ENCODE assay signal across 1 cellular context in the genomic region with DNA sequence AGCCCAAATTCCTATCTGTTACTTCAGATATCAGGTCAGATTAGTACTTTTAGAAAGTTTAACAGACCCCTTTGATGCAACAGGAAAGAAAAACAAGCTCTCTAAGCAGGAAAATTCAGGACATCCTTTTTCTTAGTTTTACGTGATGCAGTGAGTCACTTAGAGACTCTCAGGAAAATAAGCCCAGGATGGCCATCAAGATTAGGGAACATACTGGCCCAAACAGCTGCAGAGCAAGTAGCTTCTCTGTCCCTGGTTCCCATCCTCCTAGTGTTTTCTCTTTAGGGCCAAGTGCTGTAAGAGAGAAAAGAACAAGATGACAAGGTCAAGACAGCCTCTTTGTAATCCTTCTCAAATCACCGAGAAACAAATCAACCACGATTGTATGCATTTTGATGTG.
TF ChIP-seq lines count a peak whose summit lies in the region.

No MANE protein-coding gene starts in this region.

TF ChIP-seq in HCT116, 20 proteins besides CTCF, POLR2A, EP300 and RAD21 (continued from another document):
- TF ChIP-seq, protein P1, sequence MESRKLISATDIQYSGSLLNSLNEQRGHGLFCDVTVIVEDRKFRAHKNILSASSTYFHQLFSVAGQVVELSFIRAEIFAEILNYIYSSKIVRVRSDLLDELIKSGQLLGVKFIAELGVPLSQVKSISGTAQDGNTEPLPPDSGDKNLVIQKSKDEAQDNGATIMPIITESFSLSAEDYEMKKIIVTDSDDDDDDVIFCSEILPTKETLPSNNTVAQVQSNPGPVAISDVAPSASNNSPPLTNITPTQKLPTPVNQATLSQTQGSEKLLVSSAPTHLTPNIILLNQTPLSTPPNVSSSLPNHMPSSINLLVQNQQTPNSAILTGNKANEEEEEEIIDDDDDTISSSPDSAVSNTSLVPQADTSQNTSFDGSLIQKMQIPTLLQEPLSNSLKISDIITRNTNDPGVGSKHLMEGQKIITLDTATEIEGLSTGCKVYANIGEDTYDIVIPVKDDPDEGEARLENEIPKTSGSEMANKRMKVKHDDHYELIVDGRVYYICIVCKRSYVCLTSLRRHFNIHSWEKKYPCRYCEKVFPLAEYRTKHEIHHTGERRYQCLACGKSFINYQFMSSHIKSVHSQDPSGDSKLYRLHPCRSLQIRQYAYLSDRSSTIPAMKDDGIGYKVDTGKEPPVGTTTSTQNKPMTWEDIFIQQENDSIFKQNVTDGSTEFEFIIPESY (IDR thresholded peaks at IDR 0.05; ENCODE audit: extremely low read depth, insufficient replicate concordance, low read length) = no peak
- TF ChIP-seq, protein P2, sequence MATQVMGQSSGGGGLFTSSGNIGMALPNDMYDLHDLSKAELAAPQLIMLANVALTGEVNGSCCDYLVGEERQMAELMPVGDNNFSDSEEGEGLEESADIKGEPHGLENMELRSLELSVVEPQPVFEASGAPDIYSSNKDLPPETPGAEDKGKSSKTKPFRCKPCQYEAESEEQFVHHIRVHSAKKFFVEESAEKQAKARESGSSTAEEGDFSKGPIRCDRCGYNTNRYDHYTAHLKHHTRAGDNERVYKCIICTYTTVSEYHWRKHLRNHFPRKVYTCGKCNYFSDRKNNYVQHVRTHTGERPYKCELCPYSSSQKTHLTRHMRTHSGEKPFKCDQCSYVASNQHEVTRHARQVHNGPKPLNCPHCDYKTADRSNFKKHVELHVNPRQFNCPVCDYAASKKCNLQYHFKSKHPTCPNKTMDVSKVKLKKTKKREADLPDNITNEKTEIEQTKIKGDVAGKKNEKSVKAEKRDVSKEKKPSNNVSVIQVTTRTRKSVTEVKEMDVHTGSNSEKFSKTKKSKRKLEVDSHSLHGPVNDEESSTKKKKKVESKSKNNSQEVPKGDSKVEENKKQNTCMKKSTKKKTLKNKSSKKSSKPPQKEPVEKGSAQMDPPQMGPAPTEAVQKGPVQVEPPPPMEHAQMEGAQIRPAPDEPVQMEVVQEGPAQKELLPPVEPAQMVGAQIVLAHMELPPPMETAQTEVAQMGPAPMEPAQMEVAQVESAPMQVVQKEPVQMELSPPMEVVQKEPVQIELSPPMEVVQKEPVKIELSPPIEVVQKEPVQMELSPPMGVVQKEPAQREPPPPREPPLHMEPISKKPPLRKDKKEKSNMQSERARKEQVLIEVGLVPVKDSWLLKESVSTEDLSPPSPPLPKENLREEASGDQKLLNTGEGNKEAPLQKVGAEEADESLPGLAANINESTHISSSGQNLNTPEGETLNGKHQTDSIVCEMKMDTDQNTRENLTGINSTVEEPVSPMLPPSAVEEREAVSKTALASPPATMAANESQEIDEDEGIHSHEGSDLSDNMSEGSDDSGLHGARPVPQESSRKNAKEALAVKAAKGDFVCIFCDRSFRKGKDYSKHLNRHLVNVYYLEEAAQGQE (IDR thresholded peaks at IDR 0.05; ENCODE audit: low read depth) = no peak
- no peak for TF ChIP-seq TCF7L2 (IDR thresholded peaks at IDR 0.05; ENCODE audit: borderline replicate concordance, extremely low read depth, insufficient read depth, insufficient read length)
- TF ChIP-seq CEBPB (IDR thresholded peaks at IDR 0.05; ENCODE audit: low read depth) = no peak
- no peak for TF ChIP-seq JUND (IDR thresholded peaks at IDR 0.05)
- no peak for TF ChIP-seq SIN3A (IDR thresholded peaks at IDR 0.05; ENCODE audit: low read depth)
- no peak for TF ChIP-seq EGR1 (IDR thresholded peaks at IDR 0.05; ENCODE audit: low read depth)
- TF ChIP-seq, protein P3, sequence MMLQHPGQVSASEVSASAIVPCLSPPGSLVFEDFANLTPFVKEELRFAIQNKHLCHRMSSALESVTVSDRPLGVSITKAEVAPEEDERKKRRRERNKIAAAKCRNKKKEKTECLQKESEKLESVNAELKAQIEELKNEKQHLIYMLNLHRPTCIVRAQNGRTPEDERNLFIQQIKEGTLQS (IDR thresholded peaks at IDR 0.05) = no peak
- no peak for TF ChIP-seq EZH2phosphoT487 (IDR thresholded peaks at IDR 0.05; ENCODE audit: borderline replicate concordance)
- TF ChIP-seq, protein P4, sequence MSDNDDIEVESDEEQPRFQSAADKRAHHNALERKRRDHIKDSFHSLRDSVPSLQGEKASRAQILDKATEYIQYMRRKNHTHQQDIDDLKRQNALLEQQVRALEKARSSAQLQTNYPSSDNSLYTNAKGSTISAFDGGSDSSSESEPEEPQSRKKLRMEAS (IDR thresholded peaks at IDR 0.05) = no peak
